10 cellular contexts compared by ENCODE assay signal in genomic region chr5:171405615-171406014, GRCh38. TPM values are rescaled to one million over a fixed set of nuclear protein-coding genes. Genes with fewer than 3 reads are reported as not detected.
DNase-seq lines count a peak whose midpoint lies in the region; ATAC-seq, FAIRE-seq and TF ChIP-seq lines count a peak whose summit lies in the region.
"Had no signal": no experiment of that assay in that cellular context is flagged by ENCODE, and none has a peak within 500 bp of the region (broad histone marks: within the 10 kb centered on the region; RNA-seq: fewer than 3 reads in every experiment).

No MANE protein-coding gene starts in this region.

- TF ChIP-seq CTCF in AG10803 (conservative IDR thresholded peaks at IDR 0.05; ENCODE audit: low read length) (peak; percentile 60), VCaP (conservative IDR thresholded peaks at IDR 0.05) (peak; percentile 52), heart right ventricle (IDR thresholded peaks at IDR 0.05) (peak in 7 of 9 donors; percentile 41 to 57 (median 45))

- H3K4me3 ChIP-seq in AG10803 (ENCODE audit: low read length) (no peak overlapping the region), heart right ventricle (no peak overlapping the region)
- H3K4me3 ChIP-seq: spleen had no signal

- DNase-seq in AG10803 (ENCODE audit: low read depth): peak; percentile 42
- DNase-seq in GM12891 (ENCODE audit: insufficient read length, low spot score): no peak
- no peak for DNase-seq in heart right ventricle
- no peak for DNase-seq in HCEC 1CT
- no peak for DNase-seq in NOMO-1 treated with dmso at 0.1 percent for 144 hours (lab: John Stamatoyannopoulos, UW; ENCODE audit: unreplicated experiment)
- DNase-seq: activated CD4-positive, alpha-beta T cell treated with anti-CD3 and anti-CD28 coated beads, Interleukin-2, amount 50 U/mL, for 1 hour; spleen had no signal

- intact Hi-C loops in heart right ventricle (cut with DNase I): no loop called here

- H3K27ac ChIP-seq in VCaP (no peak overlapping the region), heart right ventricle (peak overlapping the region in 1 of 10 donors; percentile 3)
- H3K27ac ChIP-seq: spleen had no signal

- no peak for TF ChIP-seq POLR2A in GM12891 (IDR thresholded peaks at IDR 0.05; ENCODE audit: low read depth, low read length)

- WGBS in heart right ventricle, 2 donors: 53% methylated on average over 3 of the region's 3 CpGs

- no peaks in the 10 kb centered on the region for H3K27me3 ChIP-seq in heart right ventricle
- H3K27me3 ChIP-seq: spleen had no signal

- H3K9me3 ChIP-seq in heart right ventricle: no peaks in the 10 kb centered on the region
- H3K9me3 ChIP-seq: spleen had no signal

- peak in 3 of 8 donors; percentile 35 to 66 (median 57) for ATAC-seq in heart right ventricle
- no peak for ATAC-seq in GM18861 (IDR thresholded peaks at IDR 0.05; ENCODE audit: unreplicated experiment)
- ATAC-seq in HG03135 (IDR thresholded peaks at IDR 0.05; ENCODE audit: unreplicated experiment): no peak

- FAIRE-seq in GM12891 (lab: Jason Lieb, UNC): peak; percentile 38

- H3K4me1 ChIP-seq in heart right ventricle: peaks cover 0 to 38% (median 30%) of the 10 kb centered on the region in 9 donors

- peaks cover 0 to 80% (median 48%) of the 10 kb centered on the region in 9 donors for H3K36me3 ChIP-seq in heart right ventricle

TF ChIP-seq in GM12891, 5 proteins besides CTCF, POLR2A, EP300 and RAD21:
- TF ChIP-seq POLR2AphosphoS5 (IDR thresholded peaks at IDR 0.05; ENCODE audit: low read depth, low read length) (no peak), TAF1 (IDR thresholded peaks at IDR 0.05; ENCODE audit: low read depth, low read length) (no peak), POU2F2 (IDR thresholded peaks at IDR 0.05; ENCODE audit: low read depth, low read length) (no peak), SPI1 (IDR thresholded peaks at IDR 0.05; ENCODE audit: low read depth, low read length) (no peak), PAX5 (IDR thresholded peaks at IDR 0.05; ENCODE audit: insufficient read depth, low read length, severe bottlenecking) (no peak)

RNA-seq across cellular contexts. Expression of gene FGF18, which starts 13.8 kb away (rescaled TPM):
- 0.17 TPM for polyA plus RNA-seq in GM12891 (2012; ENCODE audit: low read depth, missing spikeins)
- 10 to 100 TPM in 8 of 10 donors, 1 to 10 TPM in 2; 2.5 to 39.2 (median 19.2) TPM for total RNA-seq in heart right ventricle
- polyA plus RNA-seq in heart right ventricle: 1 to 10 TPM; 1.7 to 4.1 TPM

RNA-seq across cellular contexts. Expression of gene NPM1, which starts 18.0 kb away (rescaled TPM):
- 4,411 TPM for polyA plus RNA-seq in GM12891 (2012; ENCODE audit: low read depth, missing spikeins)
- total RNA-seq in heart right ventricle: 100 to 1,000 TPM; 364 to 529 (median 465) TPM
- polyA plus RNA-seq in heart right ventricle: 1,000 to 10,000 TPM in 1 of 2 donors, 100 to 1,000 TPM in 1; 248 to 1,064 TPM
